20 cellular contexts compared by ENCODE assay signal in the genomic region with DNA sequence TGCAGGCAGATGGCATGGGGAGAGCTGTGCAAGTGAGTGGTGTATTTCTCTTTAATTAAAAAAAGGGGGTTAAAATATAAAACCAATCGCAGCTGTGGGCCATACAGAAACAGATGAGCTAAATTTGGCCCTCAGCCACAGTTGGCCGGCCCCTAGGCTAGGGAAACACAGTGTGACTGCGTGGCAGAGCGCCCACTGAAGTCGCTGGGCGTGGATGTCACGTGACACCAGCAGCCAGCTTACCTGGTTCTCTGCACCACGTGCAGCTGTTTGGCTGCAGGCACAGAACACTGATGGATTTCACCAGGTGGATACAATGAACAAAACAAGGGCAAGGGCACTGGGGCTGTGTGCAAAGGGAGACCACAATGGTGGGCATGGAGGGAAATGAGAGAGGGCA.
"Had no signal": no experiment of that assay in that cellular context is flagged by ENCODE, and none has a peak within 500 bp of the region (broad histone marks: within the 10 kb centered on the region; RNA-seq: fewer than 3 reads in every experiment).

No MANE protein-coding gene starts in this region.

- H3K4me1 ChIP-seq: body of pancreas had no signal

- H3K27me3 ChIP-seq: body of pancreas, dorsolateral prefrontal cortex, tibial artery had no signal

- H3K27ac ChIP-seq: body of pancreas, dorsolateral prefrontal cortex, epithelial cell of prostate, tibial artery had no signal

- DNase-seq: activated CD4-positive, alpha-beta T cell treated with anti-CD3 and anti-CD28 coated beads for 36 hours; activated CD4-positive, alpha-beta T cell treated with anti-CD3 and anti-CD28 coated beads, Interleukin-2, amount 50 U/mL, for 48 hours; activated naive CD8-positive, alpha-beta T cell treated with anti-CD3 and anti-CD28 coated beads, Interleukin-2, amount 10 ng/mL, durations not matched to agents 7 days and 5 days; body of pancreas; caudate nucleus; dorsolateral prefrontal cortex; endodermal cell; foreskin fibroblast; nucleus accumbens; retina; stimulated activated CD4-positive, alpha-beta T cell treated with anti-CD3 and anti-CD28 coated beads, Interleukin-12 subunit alpha, Interleukin-12 subunit beta, amount 100 ng/mL, for 4 hours; stimulated activated CD4-positive, alpha-beta T cell treated with anti-CD3 and anti-CD28 coated beads, Interleukin-1b, Interleukin-23, amount 100 ng/mL, for 48 hours; stimulated activated CD8-positive, alpha-beta memory T cell treated with anti-CD3 and anti-CD28 coated beads, Interleukin-4, amount 100 ng/mL, for 48 hours; stimulated activated naive CD4-positive, alpha-beta T cell treated with Interleukin-2 at 50 U/mL for 16 hours; T-helper 17 cell; tibial artery had no signal

- H3K4me3 ChIP-seq: body of pancreas, dorsolateral prefrontal cortex, lung, tibial artery had no signal

- ATAC-seq: activated CD4-positive, alpha-beta T cell treated with anti-CD3 and anti-CD28 coated beads for 36 hours; body of pancreas; natural killer cell treated with Interleukin-12 subunit alpha and Interleukin-12 subunit beta and Interleukin-15 and Interleukin-18, amount 100 ng/mL, for 72 hours; T-helper 17 cell; WTC11 had no signal

- H3K9me3 ChIP-seq: body of pancreas, tibial artery had no signal
